23 cellular contexts compared by ENCODE assay signal in genomic region chr10:10599994-10600393, GRCh38.
"Had no signal": no experiment of that assay in that cellular context is flagged by ENCODE, and none has a peak within 500 bp of the region (broad histone marks: within the 10 kb centered on the region; RNA-seq: fewer than 3 reads in every experiment).

No MANE protein-coding gene starts in this region.

- H3K27ac Mint-ChIP-seq: activated naive CD4-positive, alpha-beta T cell treated with anti-CD3 and anti-CD28 coated beads, Interleukin-2, amount 50 U/mL, for 72 hours; activated T-cell treated with anti-CD3 and anti-CD28 coated beads, Interleukin-2, amount 50 U/mL, for 72 hours; dendritic cell treated with granulocyte-macrophage colony-stimulating factor and Interleukin-4, amounts not matched to agents 40 ng/mL and 50 ng/mL, for 4 days; naive B cell; stimulated activated naive CD8-positive, alpha-beta T cell treated with anti-CD3 and anti-CD28 coated beads, Interleukin-15, amount 100 ng/mL, for 72 hours had no signal

- H3K4me1 Mint-ChIP-seq: stimulated activated naive CD8-positive, alpha-beta T cell treated with anti-CD3 and anti-CD28 coated beads, Interleukin-15, amount 100 ng/mL, for 72 hours had no signal

- H3K36me3 Mint-ChIP-seq: activated naive CD4-positive, alpha-beta T cell treated with anti-CD3 and anti-CD28 coated beads, Interleukin-2, amount 50 U/mL, for 72 hours; naive B cell had no signal

- H3K4me1 ChIP-seq: esophagus squamous epithelium, prostate gland, right atrium auricular region, suprapubic skin, transverse colon, vagina had no signal

- H3K27ac ChIP-seq: esophagus squamous epithelium, prostate gland, right atrium auricular region, suprapubic skin, transverse colon, vagina had no signal

- H3K27me3 Mint-ChIP-seq: dendritic cell treated with granulocyte-macrophage colony-stimulating factor and Interleukin-4, amounts not matched to agents 40 ng/mL and 50 ng/mL, for 4 days had no signal

- H3K4me3 ChIP-seq: esophagus squamous epithelium, mucosa of descending colon, prostate gland, right atrium auricular region, suprapubic skin, transverse colon, vagina had no signal

- H3K9me3 Mint-ChIP-seq: activated naive CD4-positive, alpha-beta T cell treated with anti-CD3 and anti-CD28 coated beads, Interleukin-2, amount 50 U/mL, for 72 hours; dendritic cell treated with granulocyte-macrophage colony-stimulating factor and Interleukin-4, amounts not matched to agents 40 ng/mL and 50 ng/mL, for 4 days; stimulated activated naive CD8-positive, alpha-beta T cell treated with anti-CD3 and anti-CD28 coated beads, Interleukin-15, amount 100 ng/mL, for 72 hours had no signal

- ATAC-seq: activated T-cell treated with anti-CD3 and anti-CD28 coated beads, Interleukin-2, amount 50 U/mL, for 72 hours; mucosa of descending colon; stimulated activated naive CD8-positive, alpha-beta T cell treated with anti-CD3 and anti-CD28 coated beads, Interleukin-15, amount 100 ng/mL, for 72 hours had no signal

- H3K36me3 ChIP-seq: esophagus squamous epithelium, prostate gland, right atrium auricular region, suprapubic skin, transverse colon, vagina had no signal

- H3K27me3 ChIP-seq: esophagus squamous epithelium, right atrium auricular region, suprapubic skin, transverse colon, vagina had no signal

- H3K4me3 Mint-ChIP-seq: activated T-cell treated with anti-CD3 and anti-CD28 coated beads, Interleukin-2, amount 50 U/mL, for 72 hours; dendritic cell treated with granulocyte-macrophage colony-stimulating factor and Interleukin-4, amounts not matched to agents 40 ng/mL and 50 ng/mL, for 4 days; naive B cell; neural crest cell; stimulated activated naive CD8-positive, alpha-beta T cell treated with anti-CD3 and anti-CD28 coated beads, Interleukin-15, amount 100 ng/mL, for 72 hours had no signal

- H3K9me3 ChIP-seq: esophagus squamous epithelium, mucosa of descending colon, prostate gland, right atrium auricular region, suprapubic skin, transverse colon, vagina had no signal

- DNase-seq: activated CD4-positive, alpha-beta T cell treated with anti-CD3 and anti-CD28 coated beads, Interleukin-2, amount 50 U/mL, for 1 hour; activated CD4-positive, CD25-positive, alpha-beta regulatory T cell; activated CD8-positive, alpha-beta memory T cell treated with anti-CD3 and anti-CD28 coated beads for 24 hours; activated CD8-positive, alpha-beta memory T cell treated with anti-CD3 and anti-CD28 coated beads, Interleukin-2, amount 50 U/mL, for 48 hours; activated effector memory CD4-positive, alpha-beta T cell treated with anti-CD3 and anti-CD28 coated beads, Interleukin-2, amount 50 U/mL, for 16 hours; activated T-cell treated with anti-CD3 and anti-CD28 coated beads, Interleukin-2, amount 50 U/mL, for 72 hours; amniotic stem cell; effector memory CD4-positive, alpha-beta T cell; esophagus squamous epithelium; mesenchymal stem cell; mucosa of descending colon; naive B cell; stimulated activated CD4-positive, alpha-beta T cell treated with anti-CD3 and anti-CD28 coated beads, Interleukin-12 subunit alpha, Interleukin-12 subunit beta, amount 100 ng/mL, for 4 hours; stimulated activated CD4-positive, alpha-beta T cell treated with anti-CD3 and anti-CD28 coated beads, Interleukin-2, amount 100 ng/mL, for 24 hours; stimulated activated naive CD8-positive, alpha-beta T cell treated with anti-CD3 and anti-CD28 coated beads, Interleukin-15, amount 100 ng/mL, for 72 hours; transverse colon had no signal
